Comparison of ENCODE assay signal across 1 cellular context in genomic region chr9:88007291-88007650, GRCh38.
TF ChIP-seq lines count a peak whose summit lies in the region.

No MANE protein-coding gene starts in this region.

TF ChIP-seq in SK-N-SH treated with all-trans-retinoic acid at 6 μM for 48 hours, 23 proteins besides CTCF, POLR2A, EP300 and RAD21 (continued from another document):
- TF ChIP-seq PPARA (CRISPR knock-in tag; IDR thresholded peaks at IDR 0.05; ENCODE audit: borderline replicate concordance) = no peak
- TF ChIP-seq GLIS3 (CRISPR knock-in tag; IDR thresholded peaks at IDR 0.05) = no peak
- TF ChIP-seq, protein P1, sequence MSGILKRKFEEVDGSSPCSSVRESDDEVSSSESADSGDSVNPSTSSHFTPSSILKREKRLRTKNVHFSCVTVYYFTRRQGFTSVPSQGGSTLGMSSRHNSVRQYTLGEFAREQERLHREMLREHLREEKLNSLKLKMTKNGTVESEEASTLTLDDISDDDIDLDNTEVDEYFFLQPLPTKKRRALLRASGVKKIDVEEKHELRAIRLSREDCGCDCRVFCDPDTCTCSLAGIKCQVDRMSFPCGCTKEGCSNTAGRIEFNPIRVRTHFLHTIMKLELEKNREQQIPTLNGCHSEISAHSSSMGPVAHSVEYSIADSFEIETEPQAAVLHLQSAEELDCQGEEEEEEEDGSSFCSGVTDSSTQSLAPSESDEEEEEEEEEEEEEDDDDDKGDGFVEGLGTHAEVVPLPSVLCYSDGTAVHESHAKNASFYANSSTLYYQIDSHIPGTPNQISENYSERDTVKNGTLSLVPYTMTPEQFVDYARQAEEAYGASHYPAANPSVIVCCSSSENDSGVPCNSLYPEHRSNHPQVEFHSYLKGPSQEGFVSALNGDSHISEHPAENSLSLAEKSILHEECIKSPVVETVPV (CRISPR knock-in tag; IDR thresholded peaks at IDR 0.05) = no peak
- no peak for TF ChIP-seq ZFP3 (CRISPR knock-in tag; IDR thresholded peaks at IDR 0.05)
- no peak for TF ChIP-seq SNAI2 (CRISPR knock-in tag; IDR thresholded peaks at IDR 0.05)
- no peak for TF ChIP-seq ARNTL (CRISPR knock-in tag; IDR thresholded peaks at IDR 0.05; ENCODE audit: borderline replicate concordance, low read depth)
- TF ChIP-seq PATZ1 (CRISPR knock-in tag; IDR thresholded peaks at IDR 0.05; ENCODE audit: borderline replicate concordance) = no peak
